30 cellular contexts compared by ENCODE assay signal in the genomic region with DNA sequence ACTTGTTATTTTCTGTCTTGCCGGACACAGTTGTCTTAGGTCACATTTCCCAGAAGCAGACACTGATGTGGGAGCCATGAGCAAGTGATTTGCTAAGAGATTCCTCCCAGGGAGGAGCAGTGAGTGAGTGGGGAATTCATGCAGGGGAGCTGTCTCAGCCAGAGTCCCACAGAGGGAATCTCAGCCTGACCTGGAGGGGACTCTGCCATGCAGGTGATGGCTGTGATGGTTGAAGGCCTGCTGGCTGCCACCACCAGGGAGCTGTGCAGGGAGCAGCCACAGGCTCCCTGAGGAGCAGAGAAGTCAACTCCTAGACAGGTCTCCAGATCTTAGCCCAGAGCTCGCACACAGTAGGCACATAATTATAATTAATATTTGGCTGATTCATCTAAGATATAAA.
"Had no signal": no experiment of that assay in that cellular context is flagged by ENCODE, and none has a peak within 500 bp of the region (broad histone marks: within the 10 kb centered on the region; RNA-seq: fewer than 3 reads in every experiment).

No MANE protein-coding gene starts in this region.

- DNase-seq: hippocampal formation; immature natural killer cell; kidney; left colon; left lung; lower lobe of right lung; mammary epithelial cell; mesenchymal stem cell; naive thymus-derived CD8-positive, alpha-beta T cell; occipital lobe; ovary; retina; right cardiac atrium; spleen; stimulated activated CD4-positive, alpha-beta T cell treated with anti-CD3 and anti-CD28 coated beads, Interleukin-4, amount 100 ng/mL, for 24 hours; stimulated activated naive CD4-positive, alpha-beta T cell; tibial artery; uterus had no signal

- H3K9me3 ChIP-seq: neutrophil, ovary, prostate gland, suprapubic skin, thoracic aorta, tibial artery, uterus had no signal

- H3K27me3 ChIP-seq: neutrophil, ovary, suprapubic skin, tibial artery, uterus had no signal

- H3K27ac Mint-ChIP-seq: immature natural killer cell; naive thymus-derived CD8-positive, alpha-beta T cell; nephron; stimulated activated effector memory CD8-positive, alpha-beta T cell treated with anti-CD3 and anti-CD28 coated beads, Interleukin-12 subunit alpha, Interleukin-12 subunit beta, amount 100 ng/mL, for 72 hours; stimulated activated naive CD8-positive, alpha-beta T cell treated with anti-CD3 and anti-CD28 coated beads, Interleukin-15, Interleukin-2, amounts not matched to agents 100 ng/mL and 50 ng/mL, for 24 hours; type B pancreatic cell had no signal

- H3K4me1 ChIP-seq: left lung, lower lobe of right lung, prostate gland, spleen, suprapubic skin, uterus had no signal

- FAIRE-seq: islet of Langerhans, kidney had no signal

- H3K9me3 Mint-ChIP-seq: type B pancreatic cell had no signal

- H3K4me1 Mint-ChIP-seq: immature natural killer cell; naive thymus-derived CD8-positive, alpha-beta T cell; nephron; neural crest cell; stimulated activated effector memory CD8-positive, alpha-beta T cell treated with anti-CD3 and anti-CD28 coated beads, Interleukin-12 subunit alpha, Interleukin-12 subunit beta, amount 100 ng/mL, for 72 hours had no signal

- H3K4me3 ChIP-seq: left lung, lower lobe of right lung, ovary, prostate gland, skin epidermis, spleen, suprapubic skin, thoracic aorta, tibial artery, uterus had no signal

- ATAC-seq: left colon; left lung; lower lobe of right lung; naive thymus-derived CD8-positive, alpha-beta T cell; right cardiac atrium; sciatic nerve; stimulated activated effector memory CD8-positive, alpha-beta T cell treated with anti-CD3 and anti-CD28 coated beads, Interleukin-12 subunit alpha, Interleukin-12 subunit beta, amount 100 ng/mL, for 72 hours had no signal

- H3K4me3 Mint-ChIP-seq: immature natural killer cell; naive thymus-derived CD8-positive, alpha-beta T cell; nephron; neural crest cell; stimulated activated effector memory CD8-positive, alpha-beta T cell treated with anti-CD3 and anti-CD28 coated beads, Interleukin-12 subunit alpha, Interleukin-12 subunit beta, amount 100 ng/mL, for 72 hours; stimulated activated naive CD8-positive, alpha-beta T cell treated with anti-CD3 and anti-CD28 coated beads, Interleukin-15, Interleukin-2, amounts not matched to agents 100 ng/mL and 50 ng/mL, for 24 hours; type B pancreatic cell had no signal

- H3K36me3 Mint-ChIP-seq: stimulated activated effector memory CD8-positive, alpha-beta T cell treated with anti-CD3 and anti-CD28 coated beads, Interleukin-12 subunit alpha, Interleukin-12 subunit beta, amount 100 ng/mL, for 72 hours; type B pancreatic cell had no signal

- H3K36me3 ChIP-seq: left lung, lower lobe of right lung, neutrophil, ovary, prostate gland, spleen, suprapubic skin, thoracic aorta, tibial artery, uterus had no signal

- H3K27ac ChIP-seq: left lung, lower lobe of right lung, neutrophil, ovary, prostate gland, skin epidermis, spleen, suprapubic skin, thoracic aorta, tibial artery, uterus had no signal

- H3K27me3 Mint-ChIP-seq: type B pancreatic cell had no signal
